Comparison of ENCODE assay signal across 2 cellular contexts in genomic region chr15:60392986-60393811, GRCh38.
TF ChIP-seq lines count a peak whose summit lies in the region.

No MANE protein-coding gene starts in this region.

TF ChIP-seq in IMR-90, 13 proteins besides CTCF, POLR2A, EP300 and RAD21 (continued from another document):
- TF ChIP-seq MAZ (IDR thresholded peaks at IDR 0.05; ENCODE audit: borderline replicate concordance, low read depth, low read length) (peak; percentile 54; the same call in 1 of the 2 replicates), FOS (IDR thresholded peaks at IDR 0.05; ENCODE audit: low read depth, low read length) (peak; percentile 6; the same call in 1 of the 2 replicates), RFX5 (IDR thresholded peaks at IDR 0.05; ENCODE audit: low read depth, low read length) (no peak), CHD1 (IDR thresholded peaks at IDR 0.05; ENCODE audit: low read depth, low read length) (no peak), MAFK (IDR thresholded peaks at IDR 0.05; ENCODE audit: low read depth, low read length) (peak; percentile 69)

TF ChIP-seq in WTC11, 78 proteins besides CTCF, POLR2A, EP300 and RAD21:
- TF ChIP-seq ARID4B (CRISPR knock-in tag; IDR thresholded peaks at IDR 0.05; ENCODE audit: borderline replicate concordance) (no peak), E2F5 (CRISPR knock-in tag; IDR thresholded peaks at IDR 0.05) (no peak), ZBTB21 (CRISPR knock-in tag; IDR thresholded peaks at IDR 0.05; ENCODE audit: borderline replicate concordance) (no peak), GABPB1 (CRISPR knock-in tag; IDR thresholded peaks at IDR 0.05) (peak; percentile 84), ERG (CRISPR knock-in tag; IDR thresholded peaks at IDR 0.05) (no peak), NR1H2 (CRISPR knock-in tag; IDR thresholded peaks at IDR 0.05) (no peak)
